19 cellular contexts compared by ENCODE assay signal in genomic region chr14:99600232-99600888, GRCh38. TPM values are rescaled to one million over a fixed set of nuclear protein-coding genes. Genes with fewer than 3 reads are reported as not detected.
A peak's percentile ranks its signal among the peaks of the same experiment; 100 is the strongest.
DNase-seq lines count a peak whose midpoint lies in the region; ATAC-seq, FAIRE-seq and TF ChIP-seq lines count a peak whose summit lies in the region.
"Had no signal": no experiment of that assay in that cellular context is flagged by ENCODE, and none has a peak within 500 bp of the region (broad histone marks: within the 10 kb centered on the region; RNA-seq: fewer than 3 reads in every experiment).

No MANE protein-coding gene starts in this region.

- ATAC-seq in SK-N-SH treated with all-trans-retinoic acid at 6 μM for 48 hours = no peak
- ATAC-seq in upper lobe of left lung (ENCODE audit: low FRiP score in 2 of 2) = no peak
- ATAC-seq in GM21723 (IDR thresholded peaks at IDR 0.05; ENCODE audit: unreplicated experiment) = no peak
- ATAC-seq: activated CD8-positive, alpha-beta memory T cell treated with anti-CD3 and anti-CD28 coated beads, Interleukin-2, amount 10 ng/mL, durations not matched to agents 7 days and 5 days; naive thymus-derived CD4-positive, alpha-beta T cell had no signal

- H2AFZ ChIP-seq in SK-N-SH (ENCODE audit: low read depth) (no peak overlapping the region), astrocyte (ENCODE audit: low read depth, low read length) (no peak overlapping the region)

- no peaks in the 10 kb centered on the region for H3K9me2 ChIP-seq in SK-N-SH

- H3K9me3 ChIP-seq in SK-N-SH = no peaks in the 10 kb centered on the region
- no peaks in the 10 kb centered on the region for H3K9me3 ChIP-seq in astrocyte (ENCODE audit: insufficient read depth, low read depth, low read length)
- no peaks in the 10 kb centered on the region for H3K9me3 ChIP-seq in mucosa of rectum (ENCODE audit: control insufficient read depth in 2 of 2, low read length in 2 of 2)
- no peaks in the 10 kb centered on the region for H3K9me3 ChIP-seq in upper lobe of left lung

- H3K36me3 Mint-ChIP-seq in astrocyte (ENCODE audit: low read depth, unreplicated experiment) (no peaks in the 10 kb centered on the region), endothelial cell (ENCODE audit: low read depth, unreplicated experiment) (peaks cover 6% of the 10 kb centered on the region)
- H3K36me3 Mint-ChIP-seq: activated CD8-positive, alpha-beta memory T cell treated with anti-CD3 and anti-CD28 coated beads, Interleukin-2, amount 10 ng/mL, durations not matched to agents 7 days and 5 days; naive thymus-derived CD4-positive, alpha-beta T cell had no signal

- no peak for TF ChIP-seq POLR2A in upper lobe of left lung (IDR thresholded peaks at IDR 0.05)

- WGBS in SK-N-SH (ENCODE audit: low lambda C conversion rate) = 97% methylated on average over 3 of the region's 3 CpGs
- 53 to 63% methylated on average over 2 to 3 of the region's 3 CpGs for WGBS in upper lobe of left lung, 2 donors

- H3K4me3 Mint-ChIP-seq in astrocyte (ENCODE audit: unreplicated experiment) = no peak overlapping the region
- H3K4me3 Mint-ChIP-seq in endothelial cell (ENCODE audit: unreplicated experiment) = no peak overlapping the region
- H3K4me3 Mint-ChIP-seq: activated CD8-positive, alpha-beta memory T cell treated with anti-CD3 and anti-CD28 coated beads, Interleukin-2, amount 10 ng/mL, durations not matched to agents 7 days and 5 days had no signal

- TF ChIP-seq RAD21 in SK-N-SH (IDR thresholded peaks at IDR 0.05; ENCODE audit: low read length) = no peak

- H3K9me3 Mint-ChIP-seq in astrocyte (ENCODE audit: unreplicated experiment) = no peaks in the 10 kb centered on the region
- H3K9me3 Mint-ChIP-seq in endothelial cell (ENCODE audit: unreplicated experiment) = no peaks in the 10 kb centered on the region
- H3K9me3 Mint-ChIP-seq: naive thymus-derived CD4-positive, alpha-beta T cell had no signal

- H3K27ac ChIP-seq in SK-N-SH (ENCODE audit: low read depth in 2 of 2, low read length in 1 of 2) (peak overlapping the region in 1 of 2 experiments; percentile 5; a peak in 1 of 4 replicates), astrocyte (ENCODE audit: low read depth, low read length) (no peak overlapping the region), mucosa of rectum (ENCODE audit: low read depth in 2 of 2, low read length in 2 of 2) (peak overlapping the region; percentile 9 to 88), upper lobe of left lung (peak overlapping the region; percentile 5 to 79 (median 72))
- H3K27ac ChIP-seq: 22Rv1, HL-60 had no signal

- peak overlapping the region in 1 of 2 experiments; percentile 13; a peak in 2 of 4 replicates for H3K4me3 ChIP-seq in SK-N-SH (ENCODE audit: low read depth in 2 of 2, low read length in 1 of 2)
- H3K4me3 ChIP-seq in astrocyte (ENCODE audit: insufficient read depth, low read depth, low read length) = no peak overlapping the region
- H3K4me3 ChIP-seq in mucosa of rectum (ENCODE audit: low read length in 2 of 2) = peak overlapping the region in 1 of 2 donors; percentile 37
- no peak overlapping the region for H3K4me3 ChIP-seq in upper lobe of left lung

- H3K36me3 ChIP-seq in SK-N-SH (replicated peaks in 1 of 2; ENCODE audit: control insufficient read depth in 1 of 2, insufficient read depth in 2 of 2, low read length in 1 of 2) = no peaks in the 10 kb centered on the region
- no peaks in the 10 kb centered on the region for H3K36me3 ChIP-seq in astrocyte (ENCODE audit: insufficient read depth, low read length)
- H3K36me3 ChIP-seq in mucosa of rectum (ENCODE audit: control insufficient read depth in 2 of 2, insufficient read depth in 2 of 2, low read length in 2 of 2) = no peaks in the 10 kb centered on the region
- no peaks in the 10 kb centered on the region for H3K36me3 ChIP-seq in upper lobe of left lung

- H3K9ac ChIP-seq in SK-N-SH = no peak overlapping the region
- H3K9ac ChIP-seq in astrocyte (ENCODE audit: low read length) = no peak overlapping the region
- H3K9ac ChIP-seq in mucosa of rectum (ENCODE audit: low read depth in 1 of 2, low read length in 2 of 2) = peak overlapping the region; percentile 20 to 26

- DNase-seq in SK-N-SH (no peak), astrocyte (ENCODE audit: low read depth) (no peak), upper lobe of left lung (no peak), endothelial cell (ENCODE audit: low spot score) (no peak)
- no peak for DNase-seq in stimulated activated CD8-positive, alpha-beta memory T cell treated with anti-CD3 and anti-CD28 coated beads, Interleukin-4, amount 100 ng/mL, for 48 hours
- DNase-seq: activated CD4-positive, CD25-positive, alpha-beta regulatory T cell treated with anti-CD3 and anti-CD28 coated beads, Interleukin-2, amount 50 U/mL, for 72 hours; activated CD8-positive, alpha-beta memory T cell treated with anti-CD3 and anti-CD28 coated beads, Interleukin-2, amount 10 ng/mL, durations not matched to agents 7 days and 5 days; activated gamma-delta T cell; cortex of kidney; Kasumi-1; naive thymus-derived CD4-positive, alpha-beta T cell; NCI-H1436; stimulated activated CD4-positive, alpha-beta T cell treated with anti-CD3 and anti-CD28 coated beads, Interleukin-4, amount 100 ng/mL, for 4 hours had no signal

- no peaks in the 10 kb centered on the region for H3F3A ChIP-seq in SK-N-SH (replicated peaks; ENCODE audit: insufficient read depth)

- TF ChIP-seq EP300 in SK-N-SH (IDR thresholded peaks at IDR 0.05; ENCODE audit: borderline replicate concordance in 1 of 2, low read depth in 1 of 2, low read length in 1 of 2) = no peak
- no peak for TF ChIP-seq EP300 in upper lobe of left lung (IDR thresholded peaks at IDR 0.05)

- H4K20me1 ChIP-seq in SK-N-SH (ENCODE audit: insufficient read depth) = peaks cover 60% of the 10 kb centered on the region
- peaks cover 72% of the 10 kb centered on the region for H4K20me1 ChIP-seq in astrocyte (ENCODE audit: insufficient read depth, low read length)

- no peak overlapping the region for H3K27ac Mint-ChIP-seq in astrocyte (ENCODE audit: unreplicated experiment)
- H3K27ac Mint-ChIP-seq in endothelial cell (ENCODE audit: unreplicated experiment) = no peak overlapping the region
- H3K27ac Mint-ChIP-seq: activated CD8-positive, alpha-beta memory T cell treated with anti-CD3 and anti-CD28 coated beads, Interleukin-2, amount 10 ng/mL, durations not matched to agents 7 days and 5 days had no signal

- TF ChIP-seq CTCF in SK-N-SH (IDR thresholded peaks at IDR 0.05) = no peak
- no peak for TF ChIP-seq CTCF in astrocyte (IDR thresholded peaks at IDR 0.05; ENCODE audit: insufficient read depth, low read depth, low read length)
- TF ChIP-seq CTCF in upper lobe of left lung (IDR thresholded peaks at IDR 0.05) = no peak
- TF ChIP-seq CTCF in endothelial cell (IDR thresholded peaks at IDR 0.05; ENCODE audit: unreplicated experiment) = no peak

- H3K4me1 ChIP-seq in SK-N-SH (ENCODE audit: control insufficient read depth in 1 of 2, insufficient read depth in 2 of 2, low read depth in 1 of 2, low read length in 1 of 2) (peaks cover 22 to 80% of the 10 kb centered on the region in 2 experiments; a peak in 3 of 4 replicates), astrocyte (ENCODE audit: insufficient read depth, low read length) (peaks cover 26% of the 10 kb centered on the region), mucosa of rectum (ENCODE audit: control insufficient read depth in 2 of 2, insufficient read depth in 2 of 2, low read length in 2 of 2) (peaks cover 72% of the 10 kb centered on the region in 2 donors), upper lobe of left lung (peaks cover 64 to 88% (median 69%) of the 10 kb centered on the region in 4 donors)

- H3K4me1 Mint-ChIP-seq in astrocyte (ENCODE audit: low read depth, unreplicated experiment) = peaks cover 14% of the 10 kb centered on the region
- H3K4me1 Mint-ChIP-seq in endothelial cell (ENCODE audit: unreplicated experiment) = peaks cover 63% of the 10 kb centered on the region

- H3K4me2 ChIP-seq in SK-N-SH = peak overlapping the region; percentile 89; the same call in 1 of the 2 replicates
- peak overlapping the region; percentile 84 for H3K4me2 ChIP-seq in astrocyte (ENCODE audit: low read length)

- POLR2A ChIA-PET in SK-N-SH (lab: Yijun Ruan, JAX) = no interaction called here

- H3K79me2 ChIP-seq in SK-N-SH (ENCODE audit: insufficient read depth) (peaks cover 82% of the 10 kb centered on the region), astrocyte (ENCODE audit: insufficient read depth, low read length) (peaks cover 83% of the 10 kb centered on the region)

- CTCF ChIA-PET in SK-N-SH (lab: Yijun Ruan, JAX) = interaction anchor here (0.7 to 2.2 kb wide), 3 partner anchors 25 to 40 kb away, joined by 3 to 7 read pairs (median 6); no protein-coding TSS in a partner anchor

- no peak for FAIRE-seq in astrocyte (lab: Jason Lieb, UNC)
- FAIRE-seq: GM12892 had no signal

- H3K27me3 ChIP-seq in SK-N-SH (ENCODE audit: insufficient read depth) (no peaks in the 10 kb centered on the region), astrocyte (ENCODE audit: insufficient read depth, low read length) (no peaks in the 10 kb centered on the region), mucosa of rectum (ENCODE audit: control insufficient read depth in 2 of 2, insufficient read depth in 2 of 2, low read length in 2 of 2) (no peaks in the 10 kb centered on the region), upper lobe of left lung (peaks cover 0 to 12% (median 0%) of the 10 kb centered on the region in 4 donors)

- H3K27me3 Mint-ChIP-seq in astrocyte (ENCODE audit: low read depth, unreplicated experiment) = peaks cover 27% of the 10 kb centered on the region
- H3K27me3 Mint-ChIP-seq in endothelial cell (ENCODE audit: unreplicated experiment) = peaks cover 13% of the 10 kb centered on the region

TF ChIP-seq in SK-N-SH, 30 proteins besides CTCF, POLR2A, EP300 and RAD21:
- TF ChIP-seq TEAD4 (IDR thresholded peaks at IDR 0.05; ENCODE audit: borderline replicate concordance, insufficient read depth) (no peak), GATA2 (CRISPR knock-in tag; IDR thresholded peaks at IDR 0.05) (peak; percentile 25; the same call in 1 of the 2 replicates)

RNA-seq across cellular contexts. Expression of gene CCDC85C, which starts 3.6 kb away (rescaled TPM):
- polyA plus RNA-seq in SK-N-SH (2012; rRNA removed) = 9.6 and 10.6 TPM in 2 replicates
- polyA plus RNA-seq in SK-N-SH (2012; cell fraction: cytosol; rRNA removed) = 5.3 and 8.4 TPM in 2 replicates
- 12.9 and 13.1 TPM in 2 replicates for polyA plus RNA-seq in SK-N-SH (2012; cell fraction: nucleus; rRNA removed)
- total RNA-seq in astrocyte (8.4 and 16.6 TPM in 2 replicates), upper lobe of left lung (10 to 100 TPM in 5 of 6 donors, 1 to 10 TPM in 1; 5.2 to 31.0 (median 20.4) TPM), endothelial cell (ENCODE audit: unreplicated experiment) (42.1 TPM)

RNA-seq across cellular contexts. Expression of gene HHIPL1, which starts 44.6 kb away (rescaled TPM):
- polyA plus RNA-seq in SK-N-SH (2012; rRNA removed) = 0.02 TPM in 2 replicates
- 0.01 and 0.03 TPM in 2 replicates for polyA plus RNA-seq in SK-N-SH (2012; cell fraction: cytosol; rRNA removed)
- polyA plus RNA-seq in SK-N-SH (2012; cell fraction: nucleus; rRNA removed) = 0.01 and 0.05 TPM in 2 replicates
- total RNA-seq in astrocyte (0.86 and 1.1 TPM in 2 replicates), upper lobe of left lung (1 to 10 TPM in 4 of 6 donors, under 1 TPM in 2; 0.61 to 2.2 (median 1.3) TPM), endothelial cell (ENCODE audit: unreplicated experiment) (15.1 TPM)
- polyA plus RNA-seq: naive thymus-derived CD4-positive, alpha-beta T cell had no signal

Comparison
In these comparisons a context has a peak if more than half of its experiments do, and no peak if none do; other contexts are left out.
1. H3K9ac ChIP-seq: peak in mucosa of rectum (2 of 2); none in SK-N-SH (single experiment) and astrocyte (single experiment).